In genomic region chr10:69500864-69501468, GRCh38 we compare ENCODE assay signal across 30 cellular contexts.
"Had no signal": no experiment of that assay in that cellular context is flagged by ENCODE, and none has a peak within 500 bp of the region (broad histone marks: within the 10 kb centered on the region; RNA-seq: fewer than 3 reads in every experiment).

No MANE protein-coding gene starts in this region.

- H3K4me3 Mint-ChIP-seq: activated B cell treated with CpG ODN at 0.5 μM for 24 hours; activated CD8-positive, alpha-beta memory T cell treated with anti-CD3 and anti-CD28 coated beads, Interleukin-2, amount 10 ng/mL, durations not matched to agents 7 days and 5 days; activated CD8-positive, alpha-beta T cell treated with anti-CD3 and anti-CD28 coated beads for 36 hours; activated naive CD4-positive, alpha-beta T cell treated with anti-CD3 and anti-CD28 coated beads for 36 hours; activated naive CD8-positive, alpha-beta T cell treated with anti-CD3 and anti-CD28 coated beads, Interleukin-2, amount 10 ng/mL, durations not matched to agents 7 days and 5 days; activated T-cell treated with anti-CD3 and anti-CD28 coated beads, Interleukin-2, amount 50 U/mL, for 72 hours; effector memory CD8-positive, alpha-beta T cell; natural killer cell treated with Interleukin-12 subunit alpha and Interleukin-12 subunit beta and Interleukin-15 and Interleukin-18, amount 100 ng/mL, for 72 hours; stimulated activated effector memory CD8-positive, alpha-beta T cell treated with anti-CD3 and anti-CD28 coated beads, Interleukin-12 subunit alpha, Interleukin-12 subunit beta, amount 100 ng/mL, for 72 hours; stimulated activated naive CD8-positive, alpha-beta T cell treated with anti-CD3 and anti-CD28 coated beads, Interleukin-15, Interleukin-2, amounts not matched to agents 100 ng/mL and 50 ng/mL, for 24 hours; T-cell; T-helper 2 cell treated with Interferon-gamma antibody and Interleukin-4, amounts not matched to agents 5 μg/mL and 100 μg/mL, for 36 hours had no signal

- H3K27ac Mint-ChIP-seq: activated B cell treated with CpG ODN at 0.5 μM for 24 hours; activated CD8-positive, alpha-beta memory T cell treated with anti-CD3 and anti-CD28 coated beads, Interleukin-2, amount 10 ng/mL, durations not matched to agents 7 days and 5 days; activated CD8-positive, alpha-beta T cell treated with anti-CD3 and anti-CD28 coated beads for 36 hours; activated naive CD4-positive, alpha-beta T cell treated with anti-CD3 and anti-CD28 coated beads for 36 hours; activated T-cell treated with anti-CD3 and anti-CD28 coated beads, Interleukin-2, amount 50 U/mL, for 72 hours; natural killer cell treated with Interleukin-12 subunit alpha and Interleukin-12 subunit beta and Interleukin-15 and Interleukin-18, amount 100 ng/mL, for 72 hours; stimulated activated effector memory CD8-positive, alpha-beta T cell treated with anti-CD3 and anti-CD28 coated beads, Interleukin-12 subunit alpha, Interleukin-12 subunit beta, amount 100 ng/mL, for 72 hours; T-helper 2 cell treated with Interferon-gamma antibody and Interleukin-4, amounts not matched to agents 5 μg/mL and 100 μg/mL, for 36 hours had no signal

- H3K9me3 ChIP-seq: left lung, mucosa of descending colon, right lobe of liver, testis, transverse colon, uterus had no signal

- H3K36me3 Mint-ChIP-seq: activated CD8-positive, alpha-beta memory T cell treated with anti-CD3 and anti-CD28 coated beads, Interleukin-2, amount 10 ng/mL, durations not matched to agents 7 days and 5 days; activated naive CD8-positive, alpha-beta T cell treated with anti-CD3 and anti-CD28 coated beads, Interleukin-2, amount 10 ng/mL, durations not matched to agents 7 days and 5 days; natural killer cell treated with Interleukin-12 subunit alpha and Interleukin-12 subunit beta and Interleukin-15 and Interleukin-18, amount 100 ng/mL, for 72 hours; stimulated activated effector memory CD8-positive, alpha-beta T cell treated with anti-CD3 and anti-CD28 coated beads, Interleukin-12 subunit alpha, Interleukin-12 subunit beta, amount 100 ng/mL, for 72 hours; T-cell had no signal

- H3K9me3 Mint-ChIP-seq: activated B cell treated with CpG ODN at 0.5 μM for 24 hours; activated CD8-positive, alpha-beta T cell treated with anti-CD3 and anti-CD28 coated beads for 36 hours; activated naive CD4-positive, alpha-beta T cell treated with anti-CD3 and anti-CD28 coated beads for 36 hours; activated naive CD8-positive, alpha-beta T cell treated with anti-CD3 and anti-CD28 coated beads, Interleukin-2, amount 10 ng/mL, durations not matched to agents 7 days and 5 days; activated T-cell treated with anti-CD3 and anti-CD28 coated beads, Interleukin-2, amount 50 U/mL, for 72 hours; effector memory CD8-positive, alpha-beta T cell; natural killer cell treated with Interleukin-12 subunit alpha and Interleukin-12 subunit beta and Interleukin-15 and Interleukin-18, amount 100 ng/mL, for 72 hours; stimulated activated effector memory CD8-positive, alpha-beta T cell treated with anti-CD3 and anti-CD28 coated beads, Interleukin-12 subunit alpha, Interleukin-12 subunit beta, amount 100 ng/mL, for 72 hours; stimulated activated naive CD8-positive, alpha-beta T cell treated with anti-CD3 and anti-CD28 coated beads, Interleukin-15, Interleukin-2, amounts not matched to agents 100 ng/mL and 50 ng/mL, for 24 hours; T-cell; T-helper 2 cell treated with Interferon-gamma antibody and Interleukin-4, amounts not matched to agents 5 μg/mL and 100 μg/mL, for 36 hours had no signal

- H3K27ac ChIP-seq: brain microvascular endothelial cell, left lung, right lobe of liver, skin epidermis, uterus had no signal

- H3K36me3 ChIP-seq: brain microvascular endothelial cell, right lobe of liver, transverse colon, uterus had no signal

- H3K27me3 Mint-ChIP-seq: activated CD8-positive, alpha-beta memory T cell treated with anti-CD3 and anti-CD28 coated beads, Interleukin-2, amount 10 ng/mL, durations not matched to agents 7 days and 5 days; activated CD8-positive, alpha-beta T cell treated with anti-CD3 and anti-CD28 coated beads for 36 hours; natural killer cell treated with Interleukin-12 subunit alpha and Interleukin-12 subunit beta and Interleukin-15 and Interleukin-18, amount 100 ng/mL, for 72 hours; stimulated activated naive CD8-positive, alpha-beta T cell treated with anti-CD3 and anti-CD28 coated beads, Interleukin-15, Interleukin-2, amounts not matched to agents 100 ng/mL and 50 ng/mL, for 24 hours; T-cell had no signal

- H3K27me3 ChIP-seq: brain microvascular endothelial cell, dorsolateral prefrontal cortex, left lung, right lobe of liver, testis, transverse colon, uterus had no signal

- H3K4me3 ChIP-seq: coronary artery, dorsolateral prefrontal cortex, left lung, lung, mucosa of descending colon, right lobe of liver, skin epidermis, testis, transverse colon, uterus had no signal

- DNase-seq: activated B cell treated with CpG ODN at 0.5 μM for 24 hours; activated CD4-positive, alpha-beta T cell treated with anti-CD3 and anti-CD28 coated beads, Interleukin-2, amount 50 U/mL, for 1 hour; activated CD8-positive, alpha-beta memory T cell treated with anti-CD3 and anti-CD28 coated beads, Interleukin-2, amount 10 ng/mL, durations not matched to agents 7 days and 5 days; activated CD8-positive, alpha-beta T cell treated with anti-CD3 and anti-CD28 coated beads for 36 hours; activated naive CD4-positive, alpha-beta T cell treated with anti-CD3 and anti-CD28 coated beads for 36 hours; activated naive CD8-positive, alpha-beta T cell treated with anti-CD3 and anti-CD28 coated beads, Interleukin-2, amount 10 ng/mL, durations not matched to agents 7 days and 5 days; activated T-cell treated with anti-CD3 and anti-CD28 coated beads for 4 hours; activated T-cell treated with anti-CD3 and anti-CD28 coated beads, Interleukin-2, amount 50 U/mL, for 72 hours; brain microvascular endothelial cell; effector memory CD8-positive, alpha-beta T cell; foreskin melanocyte; kidney glomerular epithelial cell; left lung; mesendoderm; mucosa of descending colon; right lobe of liver; stimulated activated CD4-positive, alpha-beta T cell treated with anti-CD3 and anti-CD28 coated beads, Interleukin-4, amount 100 ng/mL, for 24 hours; T-cell; transverse colon had no signal

- ATAC-seq: activated CD8-positive, alpha-beta memory T cell treated with anti-CD3 and anti-CD28 coated beads, Interleukin-2, amount 10 ng/mL, durations not matched to agents 7 days and 5 days; activated CD8-positive, alpha-beta T cell treated with anti-CD3 and anti-CD28 coated beads for 36 hours; activated T-cell treated with anti-CD3 and anti-CD28 coated beads, Interleukin-2, amount 50 U/mL, for 72 hours; effector memory CD8-positive, alpha-beta T cell; esophagus mucosa; left lung; mucosa of descending colon; natural killer cell treated with Interleukin-12 subunit alpha and Interleukin-12 subunit beta and Interleukin-15 and Interleukin-18, amount 100 ng/mL, for 72 hours; right lobe of liver; stimulated activated effector memory CD8-positive, alpha-beta T cell treated with anti-CD3 and anti-CD28 coated beads, Interleukin-12 subunit alpha, Interleukin-12 subunit beta, amount 100 ng/mL, for 72 hours; T-cell had no signal

- H3K4me1 ChIP-seq: left lung, right lobe of liver, uterus had no signal

- H3K4me1 Mint-ChIP-seq: activated B cell treated with CpG ODN at 0.5 μM for 24 hours had no signal
